Comparison of ENCODE assay signal across 8 cellular contexts in genomic region chr20:47353697-47354387, GRCh38. TPM values are rescaled to one million over a fixed set of nuclear protein-coding genes. Genes with fewer than 3 reads are reported as not detected.
DNase-seq lines count a peak whose midpoint lies in the region; ATAC-seq, FAIRE-seq and TF ChIP-seq lines count a peak whose summit lies in the region.

No MANE protein-coding gene starts in this region.

- DNase-seq in GM18507 (ENCODE audit: extremely low spot score, insufficient read length, low read depth) (no peak), PC-9 (no peak), H1 (ENCODE audit: low read depth in 1 of 2, low spot score in 2 of 2) (no peak), trophoblast cell (no peak), GDM1 (lab: John Stamatoyannopoulos, UW) (no peak), NCI-H1436 treated with DMSO at 0.1 percent for 48 hours (lab: John Stamatoyannopoulos, UW) (no peak)

- H2BK120ac ChIP-seq in H1 (replicated peaks; ENCODE audit: low read depth, low read length) (no peak overlapping the region), trophoblast cell (ENCODE audit: insufficient read depth, low read length, poor library complexity) (peak overlapping the region; percentile 83)

- peaks cover 88% of the 10 kb centered on the region for H3K4me1 ChIP-seq in PC-9 (replicated peaks; ENCODE audit: insufficient read depth)
- H3K4me1 ChIP-seq in H1 (replicated peaks in 1 of 4; ENCODE audit: control insufficient read depth in 3 of 4, insufficient read depth in 4 of 4, low read length in 3 of 4) = peaks cover 65 to 86% (median 74%) of the 10 kb centered on the region in 4 experiments
- peaks cover 38 to 59% of the 10 kb centered on the region in 2 experiments for H3K4me1 ChIP-seq in trophoblast cell (ENCODE audit: control insufficient read depth in 1 of 2, insufficient read depth in 2 of 2, low read length in 2 of 2)

- H2AK5ac ChIP-seq in H1 (ENCODE audit: low read depth, low read length) = no peak overlapping the region
- peak overlapping the region; percentile 59 for H2AK5ac ChIP-seq in trophoblast cell (ENCODE audit: low read length)

- peak overlapping the region; percentile 99 for H3K27ac ChIP-seq in PC-9
- peak overlapping the region; percentile 53 for H3K27ac ChIP-seq in H1 (ENCODE audit: low read depth, low read length)
- peak overlapping the region; percentile 93 for H3K27ac ChIP-seq in trophoblast cell (ENCODE audit: low read depth, low read length)

- FAIRE-seq in GM18507 (lab: Jason Lieb, UNC) (peak; percentile 71), H1 (lab: Jason Lieb, UNC) (no peak)

- H3F3A ChIP-seq in PC-9 (ENCODE audit: insufficient read depth, low read depth) = peaks cover 30% of the 10 kb centered on the region

- peak overlapping the region; percentile 32; the same call in 1 of the 2 replicates for H2BK12ac ChIP-seq in H1 (ENCODE audit: low read depth, low read length)
- H2BK12ac ChIP-seq in trophoblast cell (ENCODE audit: low read length) = peak overlapping the region; percentile 50

- H3K14ac ChIP-seq in H1 (ENCODE audit: insufficient read length) (no peak overlapping the region), trophoblast cell (ENCODE audit: low read length) (peak overlapping the region; percentile 74)

- H2BK5ac ChIP-seq in H1 (ENCODE audit: low read depth, low read length) (peak overlapping the region; percentile 6), trophoblast cell (ENCODE audit: low read depth, low read length, poor library complexity) (peak overlapping the region; percentile 78)

- H3K36me3 ChIP-seq in PC-9 (ENCODE audit: low read depth) = peaks cover 41% of the 10 kb centered on the region
- peaks cover 0 to 25% (median 0%) of the 10 kb centered on the region in 4 experiments; a peak in 2 of 8 replicates for H3K36me3 ChIP-seq in H1 (ENCODE audit: control insufficient read depth in 2 of 4, insufficient read depth in 4 of 4, low read length in 3 of 4)
- H3K36me3 ChIP-seq in trophoblast cell (ENCODE audit: control insufficient read depth in 1 of 2, insufficient read depth in 2 of 2, low read length in 2 of 2) = no peaks in the 10 kb centered on the region

- H2BK20ac ChIP-seq in H1 (ENCODE audit: low read length) = no peak overlapping the region; the same call in 1 of the 2 replicates

- no peak overlapping the region for H2BK15ac ChIP-seq in H1 (ENCODE audit: low read length)

- no peaks in the 10 kb centered on the region; the same call in 1 of the 2 replicates for H3K23me2 ChIP-seq in H1 (ENCODE audit: low read depth, low read length)

- H4K91ac ChIP-seq in H1 (replicated peaks; ENCODE audit: insufficient read length, low read length) = peak overlapping the region; percentile 20
- H4K91ac ChIP-seq in trophoblast cell (ENCODE audit: low read depth, low read length) = peak overlapping the region; percentile 78

- ATAC-seq in GM18909 (IDR thresholded peaks at IDR 0.05; ENCODE audit: poor library complexity, unreplicated experiment) = no peak
- no peak for ATAC-seq in GM21576 (IDR thresholded peaks at IDR 0.05; ENCODE audit: unreplicated experiment)

- no peak overlapping the region for H2AFZ ChIP-seq in PC-9
- no peak overlapping the region for H2AFZ ChIP-seq in H1 (ENCODE audit: low read length)
- H2AFZ ChIP-seq in trophoblast cell (ENCODE audit: insufficient read depth, low read length, poor library complexity) = no peak overlapping the region

- 59% methylated on average over 6 of the region's 6 CpGs; no CpG with 5 or more reads in 1 of the 2 experiments for WGBS in H1 (ENCODE audit: extremely low coverage in 1 of 2, insufficient coverage in 1 of 2, insufficient read length in 1 of 2, insufficient replicate concordance in 2 of 2, low coverage in 1 of 2, low lambda C conversion rate in 2 of 2, missing lambda C conversion rate in 1 of 2), 2 experiments
- no CpG with 5 or more reads among the region's 6 CpGs for WGBS in trophoblast cell (ENCODE audit: extremely low coverage, insufficient coverage, insufficient read length)

- H3K9ac ChIP-seq in H1 (replicated peaks in 1 of 4; ENCODE audit: extremely low read depth in 1 of 4, low read depth in 3 of 4, low read length in 3 of 4) (peak overlapping the region in 2 of 4 experiments; percentile 12 to 14; a peak in 3 of 7 replicates), trophoblast cell (ENCODE audit: low read length) (no peak overlapping the region)

- no peak overlapping the region for H4K12ac ChIP-seq in trophoblast cell (ENCODE audit: low read depth, low read length)

- peak overlapping the region; percentile 65 for H3K18ac ChIP-seq in H1 (ENCODE audit: extremely low read depth, low read length)
- H3K18ac ChIP-seq in trophoblast cell (ENCODE audit: low read length) = no peak overlapping the region

- H3K4me3 ChIP-seq in PC-9 = peak overlapping the region; percentile 60
- H3K4me3 ChIP-seq in H1 (ENCODE audit: extremely low read depth in 1 of 4, insufficient read depth in 2 of 4, low read depth in 3 of 4, low read length in 4 of 4) = peak overlapping the region in 1 of 4 experiments; percentile 37; a peak in 2 of 8 replicates
- no peak overlapping the region for H3K4me3 ChIP-seq in trophoblast cell (ENCODE audit: low read depth, low read length)

- H3K79me1 ChIP-seq in H1 (ENCODE audit: low read depth, low read length) = no peaks in the 10 kb centered on the region; the same call in 1 of the 2 replicates
- H3K79me1 ChIP-seq in trophoblast cell (ENCODE audit: low read length) = peaks cover 67% of the 10 kb centered on the region

- POLR2A ChIA-PET in PC-9 (lab: Charles Lee; ENCODE audit: unreplicated experiment) = no interaction called here
- POLR2A ChIA-PET in H1 (lab: Charles Lee; ENCODE audit: partially characterized antibody) = interaction anchor here (0.8 to 42.1 kb wide), 8 partner anchors 9 to 72 kb away, joined by 4 to 1191 read pairs (median 4); partner anchors contain the start of gene ZMYND8

- BruUV-seq in PC-9 (replicated peaks; lab: Mats Ljungman, UMichigan) = no TSS peak

- TF ChIP-seq RAD21 in H1 (IDR thresholded peaks at IDR 0.05 in 1 of 2, conservative IDR thresholded peaks at IDR 0.05 in 1 of 2; ENCODE audit: low read depth in 2 of 2, low read length in 2 of 2) = no peak

- H3K23ac ChIP-seq in H1 (ENCODE audit: insufficient read length) = no peak overlapping the region
- no peak overlapping the region for H3K23ac ChIP-seq in trophoblast cell (ENCODE audit: low read length)

- H4K20me1 ChIP-seq in PC-9 (ENCODE audit: insufficient read depth) (peaks cover 4% of the 10 kb centered on the region; the same call in 1 of the 2 replicates), H1 (replicated peaks in 1 of 2; ENCODE audit: control insufficient read depth in 1 of 2, insufficient read depth in 2 of 2, low read length in 2 of 2) (no peaks in the 10 kb centered on the region)

- H3K9me3 ChIP-seq in PC-9 (ENCODE audit: insufficient read depth, low read depth) (no peaks in the 10 kb centered on the region), H1 (ENCODE audit: insufficient read depth in 2 of 2, low read depth in 1 of 2, low read length in 1 of 2) (no peaks in the 10 kb centered on the region), trophoblast cell (ENCODE audit: insufficient read depth, low read depth, low read length) (no peaks in the 10 kb centered on the region)

- H4K5ac ChIP-seq in H1 (ENCODE audit: insufficient read length, low read depth, low read length) = peak overlapping the region; percentile 14

- TF ChIP-seq CTCF in PC-9 (conservative IDR thresholded peaks at IDR 0.05) = no peak
- TF ChIP-seq CTCF in H1 (IDR thresholded peaks at IDR 0.05; ENCODE audit: control extremely low read depth in 1 of 3, insufficient read depth in 1 of 3, low read depth in 1 of 3, low read length in 3 of 3) = no peak

- no peak for TF ChIP-seq EP300 in H1 (IDR thresholded peaks at IDR 0.05; ENCODE audit: borderline replicate concordance in 1 of 2, low read depth in 2 of 2, low read length in 2 of 2)

- H3K56ac ChIP-seq in H1 (replicated peaks; ENCODE audit: insufficient read length, low read depth, low read length) = no peak overlapping the region

- no peak for TF ChIP-seq POLR2A in H1 (IDR thresholded peaks at IDR 0.05; ENCODE audit: control extremely low read depth in 1 of 2, low read depth in 2 of 2, low read length in 2 of 2)

- H3K27me3 ChIP-seq in PC-9 (ENCODE audit: insufficient read depth, low read depth) = no peaks in the 10 kb centered on the region
- H3K27me3 ChIP-seq in H1 (replicated peaks in 1 of 4; ENCODE audit: control insufficient read depth in 3 of 4, extremely low read depth in 1 of 4, insufficient read depth in 3 of 4, low read length in 3 of 4) = no peaks in the 10 kb centered on the region
- H3K27me3 ChIP-seq in trophoblast cell (ENCODE audit: insufficient read depth, low read length) = no peaks in the 10 kb centered on the region

- H3K4ac ChIP-seq in H1 (replicated peaks; ENCODE audit: insufficient read length, low read depth, low read length) (no peak overlapping the region), trophoblast cell (ENCODE audit: low read depth, low read length) (peak overlapping the region; percentile 84)

- no peak overlapping the region for H4K8ac ChIP-seq in H1 (ENCODE audit: extremely low read depth, insufficient read depth, low read length)
- peak overlapping the region; percentile 79 for H4K8ac ChIP-seq in trophoblast cell (ENCODE audit: low read depth, low read length)

- CTCF ChIA-PET in PC-9 (lab: Charles Lee) (interaction anchor here (0.6 to 1.4 kb wide), 3 partner anchors 30 to 37 kb away, joined by 3 to 8 read pairs (median 8); no protein-coding TSS in a partner anchor), H1 (lab: Charles Lee; ENCODE audit: partially characterized antibody) (interaction anchor here (0.9 to 2.8 kb wide), 9 partner anchors 8 to 81 kb away, joined by 3 to 13 read pairs (median 4); no protein-coding TSS in a partner anchor)

- intact Hi-C loops in PC-9 (cut with micrococcal nuclease; ENCODE audit: unreplicated experiment) = no loop called here

- H3K4me2 ChIP-seq in PC-9 (peak overlapping the region; percentile 96), H1 (ENCODE audit: insufficient read depth in 1 of 2, low read depth in 2 of 2, low read length in 2 of 2) (peak overlapping the region; percentile 15 to 67; a peak in 3 of 4 replicates), trophoblast cell (ENCODE audit: low read length) (peak overlapping the region; percentile 21)

- H3K79me2 ChIP-seq in PC-9 (ENCODE audit: low read depth) (peaks cover 79% of the 10 kb centered on the region), H1 (ENCODE audit: control insufficient read depth in 1 of 2, insufficient read depth in 2 of 2, low read length in 2 of 2) (peaks cover 37 to 99% of the 10 kb centered on the region in 2 experiments), trophoblast cell (ENCODE audit: control insufficient read depth, insufficient read depth, low read length, poor library complexity) (peaks cover 34% of the 10 kb centered on the region)

- no peaks in the 10 kb centered on the region for H3K9me2 ChIP-seq in PC-9 (ENCODE audit: insufficient read depth)

RNA-seq across cellular contexts. Expression of gene ZMYND8, which starts 2.7 kb away (rescaled TPM):
- total RNA-seq in PC-9 (2021) = 72.3 and 107 TPM in 2 replicates
- 163 TPM in 2 replicates for total RNA-seq in H1 (2021; fragmentation: NEBNext Ultra II Directional; extraction: Animal tissue kit (Norgen Biotek cat#: 25700))
- 50.5 and 58.5 TPM in 2 replicates for polyA plus RNA-seq in H1 (2011; rRNA removed)
- 66.1 TPM for polyA plus RNA-seq in H1 (2011; cell fraction: cytosol; rRNA removed)
- 123 TPM for polyA plus RNA-seq in H1 (2011; cell fraction: nucleus; rRNA removed)
- 71.7 to 113 TPM (median 77.5 TPM) in 4 replicates for polyA plus RNA-seq in H1 (2012, experiment 1 of 2)
- polyA plus RNA-seq in H1 (2012, experiment 2 of 2) = 9.8 TPM
- 70.7 TPM for polyA plus RNA-seq in H1 (2013, experiment 1 of 2)
- polyA plus RNA-seq in H1 (2013, experiment 2 of 2) = 69.6 TPM
- 67.9 and 102 TPM in 2 replicates for polyA minus RNA-seq in H1 (2011; rRNA and poly(A)+ RNA removed)
- 53.2 TPM for polyA minus RNA-seq in H1 (2011; cell fraction: cytosol; rRNA and poly(A)+ RNA removed)
- 91.2 TPM for polyA minus RNA-seq in H1 (2011; cell fraction: nucleus; rRNA and poly(A)+ RNA removed)
- 44.5 and 45.1 TPM in 2 replicates for polyA plus RNA-seq in trophoblast cell (2013)

Comparison
In these comparisons a context has a peak if more than half of its experiments do, and no peak if none do; other contexts are left out.
1. H3K4me2 ChIP-seq: peak in every context shown above with its lines; median percentile 96 in PC-9; 41 in H1; 21 in trophoblast cell.